ENCODE assay signal across 8 cellular contexts in genomic region chr1:18927654-18928272, GRCh38. TPM values are rescaled to one million over a fixed set of nuclear protein-coding genes. Genes with fewer than 3 reads are reported as not detected.
DNase-seq lines count a peak whose midpoint lies in the region; ATAC-seq and TF ChIP-seq lines count a peak whose summit lies in the region.

No MANE protein-coding gene starts in this region.

- H3K27me3 Mint-ChIP-seq in natural killer cell (ENCODE audit: low read depth in 2 of 2), result no peaks in the 10 kb centered on the region

- H3K4me2 ChIP-seq in mesendoderm (ENCODE audit: low read length), result no peak overlapping the region

- H3K27ac Mint-ChIP-seq in activated naive CD4-positive, alpha-beta T cell treated with anti-CD3 and anti-CD28 coated beads, Interleukin-2, amount 50 U/mL, for 72 hours, result peak overlapping the region; percentile 98 to 99
- H3K27ac Mint-ChIP-seq in natural killer cell, result peak overlapping the region; percentile 93 to 95

- H4K8ac ChIP-seq in mesendoderm (ENCODE audit: low read depth, low read length), result no peak overlapping the region

- intact Hi-C loops in A673 (cut with micrococcal nuclease; ENCODE audit: unreplicated experiment) (no loop called here), natural killer cell (cut with micrococcal nuclease) (no loop called here)

- no peak overlapping the region for H3K9ac ChIP-seq in mesendoderm (ENCODE audit: low read length)

- H3K4me3 Mint-ChIP-seq in natural killer cell, result peak overlapping the region; percentile 93

- DNase-seq in A673 (ENCODE audit: low spot score) (no peak), NCI-H524 treated with DMSO at 0.1 percent for 48 hours (lab: John Stamatoyannopoulos, UW) (peak; percentile 63), natural killer cell (no peak), NCI-H1092 (lab: John Stamatoyannopoulos, UW) (no peak), mesendoderm (no peak), RKO (ENCODE audit: low spot score) (no peak)
- DNase-seq in activated naive CD4-positive, alpha-beta T cell treated with anti-CD3 and anti-CD28 coated beads, Interleukin-2, amount 50 U/mL, for 72 hours (ENCODE audit: low spot score in 2 of 2), result no peak

- H2AK5ac ChIP-seq in mesendoderm (ENCODE audit: low read length), result no peak overlapping the region

- peaks cover 4% of the 10 kb centered on the region for H3K79me2 ChIP-seq in mesendoderm (ENCODE audit: control insufficient read depth, insufficient read depth, low read length)

- H3K27ac ChIP-seq in A673 (ENCODE audit: low read depth, low read length, poor library complexity, severe bottlenecking) (peak overlapping the region; percentile 80), mesendoderm (ENCODE audit: low read depth, low read length) (no peak overlapping the region)

- CTCF ChIA-PET in A673 (lab: Charles Lee), result interaction anchor here (0.9 to 2.0 kb wide), 2 partner anchors 14 to 20 kb away, joined by 3 to 8 read pairs; no protein-coding TSS in a partner anchor

- BruUV-seq in A673 (replicated peaks; lab: Mats Ljungman, UMichigan), result no TSS peak

- TF ChIP-seq CTCF in A673 (conservative IDR thresholded peaks at IDR 0.05; ENCODE audit: low read depth, low read length) (no peak), natural killer cell (IDR thresholded peaks at IDR 0.05) (no peak)

- H3K4ac ChIP-seq in mesendoderm (ENCODE audit: low read depth, low read length), result no peak overlapping the region

- peak; percentile 28 for ATAC-seq in GM19397 (IDR thresholded peaks at IDR 0.05; ENCODE audit: unreplicated experiment)
- ATAC-seq in activated naive CD4-positive, alpha-beta T cell treated with anti-CD3 and anti-CD28 coated beads, Interleukin-2, amount 50 U/mL, for 72 hours, result peak; percentile 23 to 41
- peak in 2 of 3 donors; percentile 7 to 10 for ATAC-seq in natural killer cell

- H3K4me1 ChIP-seq in A673 (ENCODE audit: insufficient read depth, low read length, poor library complexity, severe bottlenecking) (peaks cover 43% of the 10 kb centered on the region), mesendoderm (ENCODE audit: control insufficient read depth, low read depth, low read length) (peaks cover 7% of the 10 kb centered on the region)

- H2BK15ac ChIP-seq in mesendoderm (replicated peaks; ENCODE audit: low read depth), result no peak overlapping the region

- no peak overlapping the region for H3K4me3 ChIP-seq in A673 (ENCODE audit: low read depth, low read length, poor library complexity, severe bottlenecking)
- H3K4me3 ChIP-seq in mesendoderm (ENCODE audit: low read length), result no peak overlapping the region

- WGBS in mesendoderm (ENCODE audit: extremely low coverage, insufficient coverage, low lambda C conversion rate), result no CpG with 5 or more reads among the region's 12 CpGs

- no peak overlapping the region for H2BK120ac ChIP-seq in mesendoderm (ENCODE audit: low read depth, low read length)

- H3K27me3 ChIP-seq in A673 (replicated peaks; ENCODE audit: insufficient read depth, low read depth, low read length, poor library complexity) (no peaks in the 10 kb centered on the region), mesendoderm (ENCODE audit: insufficient read depth, low read length, poor library complexity) (no peaks in the 10 kb centered on the region)

- H3K36me3 ChIP-seq in A673 (ENCODE audit: insufficient read depth, low read length, poor library complexity, severe bottlenecking) (no peaks in the 10 kb centered on the region), mesendoderm (ENCODE audit: control insufficient read depth, insufficient read depth, low read length) (no peaks in the 10 kb centered on the region)

- H3K9me3 ChIP-seq in A673 (ENCODE audit: low read depth, low read length, poor library complexity, severe bottlenecking), result no peaks in the 10 kb centered on the region

- no peak overlapping the region for H4K5ac ChIP-seq in mesendoderm (ENCODE audit: low read length)

- H3K18ac ChIP-seq in mesendoderm (ENCODE audit: low read length), result no peak overlapping the region

- peaks cover 79 to 88% of the 10 kb centered on the region in 2 donors for H3K4me1 Mint-ChIP-seq in natural killer cell

- POLR2A ChIA-PET in A673 (lab: Charles Lee; ENCODE audit: low non-redundant PET), result no interaction called here

- peaks cover 5 to 10% of the 10 kb centered on the region in 2 donors for H3K36me3 Mint-ChIP-seq in activated naive CD4-positive, alpha-beta T cell treated with anti-CD3 and anti-CD28 coated beads, Interleukin-2, amount 50 U/mL, for 72 hours
- no peaks in the 10 kb centered on the region for H3K36me3 Mint-ChIP-seq in natural killer cell

- H2BK5ac ChIP-seq in mesendoderm (ENCODE audit: low read length), result no peak overlapping the region

- H3K23ac ChIP-seq in mesendoderm (ENCODE audit: low read length), result no peak overlapping the region

- H3K79me1 ChIP-seq in mesendoderm (ENCODE audit: low read length), result peaks cover 8% of the 10 kb centered on the region

- no peak overlapping the region for H3K56ac ChIP-seq in mesendoderm (ENCODE audit: low read length)

- peaks cover 4 to 6% of the 10 kb centered on the region in 2 donors for H3K9me3 Mint-ChIP-seq in activated naive CD4-positive, alpha-beta T cell treated with anti-CD3 and anti-CD28 coated beads, Interleukin-2, amount 50 U/mL, for 72 hours
- H3K9me3 Mint-ChIP-seq in natural killer cell, result peaks cover 0 to 2% of the 10 kb centered on the region in 2 donors

RNA-seq across cellular contexts. Expression of gene ALDH4A1, which starts 25.4 kb away (rescaled TPM):
- total RNA-seq in A673 (2021) (18.4 and 23.1 TPM in 2 replicates), natural killer cell (1 to 10 TPM; 3.4 to 4.1 (median 3.7) TPM)
- total RNA-seq in activated naive CD4-positive, alpha-beta T cell treated with anti-CD3 and anti-CD28 coated beads, Interleukin-2, amount 50 U/mL, for 72 hours, result 1 to 10 TPM; 7.4 to 9.8 TPM
- polyA plus RNA-seq in mesendoderm (2013, experiment 1 of 2), result 12.5 TPM
- polyA plus RNA-seq in mesendoderm (2013, experiment 2 of 2), result 11.6 TPM

RNA-seq across cellular contexts. Expression of gene IFFO2, which starts 28.7 kb away (rescaled TPM):
- total RNA-seq in A673 (2021), result 13.3 and 16.3 TPM in 2 replicates
- total RNA-seq in activated naive CD4-positive, alpha-beta T cell treated with anti-CD3 and anti-CD28 coated beads, Interleukin-2, amount 50 U/mL, for 72 hours, result 10 to 100 TPM; 27.3 to 41.7 TPM
- 100 to 1,000 TPM in 1 of 3 donors, 10 to 100 TPM in 2; 52.4 to 105 (median 66.5) TPM for total RNA-seq in natural killer cell
- polyA plus RNA-seq in mesendoderm (2013, experiment 1 of 2), result 10.7 TPM
- polyA plus RNA-seq in mesendoderm (2013, experiment 2 of 2), result 11.3 TPM
